ENCODE assay signal across 8 cellular contexts in genomic region chr10:18400201-18400910, GRCh38.
DNase-seq lines count a peak whose midpoint lies in the region; ATAC-seq and TF ChIP-seq lines count a peak whose summit lies in the region.

No MANE protein-coding gene starts in this region.

- no peak for TF ChIP-seq CTCF in WI38 (IDR thresholded peaks at IDR 0.05; ENCODE audit: low read depth, low read length)

- peak overlapping the region; percentile 44 for H3K4me3 ChIP-seq in WI38 (ENCODE audit: low read depth, low read length)

- DNase-seq in activated T-cell treated with anti-CD3 and anti-CD28 coated beads for 24 hours (ENCODE audit: low read depth) (peak; percentile 1), inferior parietal cortex (ENCODE audit: extremely low spot score) (peak; percentile 70), GM19240 (ENCODE audit: insufficient read length, low spot score) (no peak)
- DNase-seq in activated T-cell treated with anti-CD3 and anti-CD28 coated beads, Interleukin-2, amount 50 U/mL, for 1 hour = no peak

- ATAC-seq in HG03159 (IDR thresholded peaks at IDR 0.05; ENCODE audit: unreplicated experiment) (peak; percentile 49), GM18867 (IDR thresholded peaks at IDR 0.05; ENCODE audit: unreplicated experiment) (no peak), HG03045 (IDR thresholded peaks at IDR 0.05; ENCODE audit: unreplicated experiment) (no peak)

Comparison
In these comparisons a context has a peak if more than half of its experiments do, and no peak if none do; other contexts are left out.
1. DNase-seq: peak in activated T-cell treated with anti-CD3 and anti-CD28 coated beads for 24 hours (single experiment) and inferior parietal cortex (single experiment); none in activated T-cell treated with anti-CD3 and anti-CD28 coated beads, Interleukin-2, amount 50 U/mL, for 1 hour (single experiment) and GM19240 (single experiment).